14 cellular contexts compared by ENCODE assay signal in genomic region chr10:72175166-72175565, GRCh38. TPM values are rescaled to one million over a fixed set of nuclear protein-coding genes. Genes with fewer than 3 reads are reported as not detected.
DNase-seq lines count a peak whose midpoint lies in the region; ATAC-seq and TF ChIP-seq lines count a peak whose summit lies in the region.
"Had no signal": no experiment of that assay in that cellular context is flagged by ENCODE, and none has a peak within 500 bp of the region (broad histone marks: within the 10 kb centered on the region; RNA-seq: fewer than 3 reads in every experiment).

No MANE protein-coding gene starts in this region.

- peak overlapping the region; percentile 33 for H3K27ac ChIP-seq in ACC112 (ENCODE audit: low read depth, low read length)
- peak overlapping the region; percentile 57 for H3K27ac ChIP-seq in GM23248
- H3K27ac ChIP-seq in SK-N-MC, result peak overlapping the region; percentile 21; the same call in 1 of the 2 replicates
- H3K27ac ChIP-seq in CD8-positive, alpha-beta memory T cell (ENCODE audit: low read depth, low read length), result no peak overlapping the region
- H3K27ac ChIP-seq: BLaER1, pancreas had no signal

- H3K36me3 Mint-ChIP-seq in CD8-positive, alpha-beta memory T cell, result peaks cover 0 to 26% (median 9%) of the 10 kb centered on the region in 3 donors

- H3K27ac Mint-ChIP-seq in CD8-positive, alpha-beta memory T cell, result no peak overlapping the region

- no peak overlapping the region for H2AFZ ChIP-seq in ACC112 (ENCODE audit: low read length, unreplicated experiment)
- peak overlapping the region; percentile 25; the same call in 1 of the 2 replicates for H2AFZ ChIP-seq in GM23248

- H3K9me2 ChIP-seq in GM23248 (ENCODE audit: insufficient read depth), result no peaks in the 10 kb centered on the region

- no peak overlapping the region for H3K4me3 ChIP-seq in ACC112 (ENCODE audit: low read depth, low read length)
- H3K4me3 ChIP-seq in GM23248, result no peak overlapping the region
- H3K4me3 ChIP-seq in SK-N-MC, result no peak overlapping the region
- no peak overlapping the region for H3K4me3 ChIP-seq in fibroblast of pulmonary artery (replicated peaks; ENCODE audit: low read depth, low read length)
- H3K4me3 ChIP-seq in CD8-positive, alpha-beta memory T cell (ENCODE audit: low read length), result no peak overlapping the region
- H3K4me3 ChIP-seq: BLaER1, gastroesophageal sphincter, pancreas had no signal

- H3K4me1 ChIP-seq in ACC112 (ENCODE audit: control insufficient read depth, insufficient read depth, low read length, unreplicated experiment) (peaks cover 45% of the 10 kb centered on the region), GM23248 (ENCODE audit: insufficient read depth) (peaks cover 41% of the 10 kb centered on the region)
- H3K4me1 ChIP-seq in CD8-positive, alpha-beta memory T cell (ENCODE audit: insufficient read depth, low read length), result no peaks in the 10 kb centered on the region
- H3K4me1 ChIP-seq: pancreas had no signal

- POLR2A ChIA-PET in CD8-positive, alpha-beta memory T cell (lab: Charles Lee), result no interaction called here

- H3K9me3 ChIP-seq in GM23248 (ENCODE audit: low read depth), result no peaks in the 10 kb centered on the region
- no peaks in the 10 kb centered on the region for H3K9me3 ChIP-seq in SK-N-MC (ENCODE audit: low read depth, low read length)
- no peaks in the 10 kb centered on the region for H3K9me3 ChIP-seq in CD8-positive, alpha-beta memory T cell (ENCODE audit: low read length)
- H3K9me3 ChIP-seq: BLaER1, gastroesophageal sphincter, pancreas had no signal

- H3K27me3 Mint-ChIP-seq in CD8-positive, alpha-beta memory T cell, result no peaks in the 10 kb centered on the region

- ATAC-seq in GM21619 (IDR thresholded peaks at IDR 0.05; ENCODE audit: unreplicated experiment) (no peak), GM19463 (IDR thresholded peaks at IDR 0.05; ENCODE audit: unreplicated experiment) (no peak)
- ATAC-seq: gastroesophageal sphincter had no signal

- DNase-seq in GM23248 (peak; percentile 77), SK-N-MC (ENCODE audit: low read depth, low spot score) (no peak), fibroblast of pulmonary artery (ENCODE audit: low read depth) (peak; percentile 58)
- no peak for DNase-seq in CD8-positive, alpha-beta memory T cell
- no peak for DNase-seq in stimulated activated CD4-positive, alpha-beta T cell treated with anti-CD3 and anti-CD28 coated beads, Interleukin-2, amount 100 ng/mL, for 24 hours
- DNase-seq: aorta; pancreas; stimulated activated CD4-positive, alpha-beta T cell treated with anti-CD3 and anti-CD28 coated beads, Interleukin-4, amount 100 ng/mL, for 24 hours; substantia nigra had no signal

- H3K27me3 ChIP-seq in ACC112 (ENCODE audit: insufficient read depth, low read length) (no peaks in the 10 kb centered on the region), GM23248 (replicated peaks; ENCODE audit: insufficient read depth) (no peaks in the 10 kb centered on the region)
- H3K27me3 ChIP-seq in CD8-positive, alpha-beta memory T cell (ENCODE audit: insufficient read depth, low read length, poor library complexity, severe bottlenecking), result no peaks in the 10 kb centered on the region
- H3K27me3 ChIP-seq: BLaER1, gastroesophageal sphincter, pancreas had no signal

- WGBS in GM23248 (ENCODE audit: low coverage in 1 of 2, low lambda C conversion rate in 2 of 2, missing lambda C conversion rate in 2 of 2), 2 experiments, result 0 to 4% methylated on average over 1 of the region's 1 CpG

- H3K4me2 ChIP-seq in GM23248 (ENCODE audit: unreplicated experiment), result peak overlapping the region; percentile 57
- H3K4me2 ChIP-seq: BLaER1 had no signal

- no peaks in the 10 kb centered on the region for H4K20me1 ChIP-seq in GM23248 (ENCODE audit: insufficient read depth)
- H4K20me1 ChIP-seq: BLaER1 had no signal

- peaks cover 0 to 3% (median 0%) of the 10 kb centered on the region in 3 donors for H3K4me1 Mint-ChIP-seq in CD8-positive, alpha-beta memory T cell

- CTCF ChIA-PET in CD8-positive, alpha-beta memory T cell (lab: Charles Lee), result no interaction called here

- H3K9me3 Mint-ChIP-seq in CD8-positive, alpha-beta memory T cell, result no peaks in the 10 kb centered on the region

- in situ Hi-C loops in GM23248 (cut with MboI), result no loop called here

- no peak overlapping the region for H3K4me3 Mint-ChIP-seq in CD8-positive, alpha-beta memory T cell

- TF ChIP-seq CTCF in fibroblast of pulmonary artery (IDR thresholded peaks at IDR 0.05; ENCODE audit: low read length, missing control alignments), result no peak

- H3K36me3 ChIP-seq in ACC112 (ENCODE audit: insufficient read depth, low read length) (peaks cover 7% of the 10 kb centered on the region), GM23248 (ENCODE audit: low read depth) (0 out of 2 replicates have a peak, but pooled peaks cover 3% of the 10 kb centered on the region), SK-N-MC (ENCODE audit: insufficient read depth, low read length) (no peaks in the 10 kb centered on the region)
- H3K36me3 ChIP-seq in CD8-positive, alpha-beta memory T cell (ENCODE audit: insufficient read depth, low read length), result no peaks in the 10 kb centered on the region

- peaks cover 51% of the 10 kb centered on the region for H3F3A ChIP-seq in GM23248 (ENCODE audit: insufficient read depth)

- no peaks in the 10 kb centered on the region for H3K79me2 ChIP-seq in ACC112 (ENCODE audit: control insufficient read depth, insufficient read depth, low read length, unreplicated experiment)
- no peaks in the 10 kb centered on the region for H3K79me2 ChIP-seq in GM23248 (ENCODE audit: insufficient read depth)

- H3K9ac ChIP-seq in GM23248, result peak overlapping the region; percentile 15; the same call in 1 of the 2 replicates
- H3K9ac ChIP-seq in SK-N-MC (ENCODE audit: insufficient read length), result no peak overlapping the region
- H3K9ac ChIP-seq: BLaER1 had no signal

RNA-seq across cellular contexts. Expression of gene ANAPC16, which starts 40.6 kb away (rescaled TPM):
- 61.1 and 69.6 TPM in 2 replicates for total RNA-seq in GM23248 (2014; rRNA removed; shearing (Covaris generic))
- polyA plus RNA-seq in GM23248 (2016; fragmentation: Nextera tagmentation; extraction: Ambion mirVana), result 97.9 and 101 TPM in 2 replicates
- total RNA-seq in CD8-positive, alpha-beta memory T cell, result 10 to 100 TPM; 68.1 to 78.3 TPM
- 329 TPM for polyA plus RNA-seq in CD8-positive, alpha-beta memory T cell

RNA-seq across cellular contexts. Expression of gene ASCC1, which starts 40.9 kb away (rescaled TPM):
- 21.5 and 25.2 TPM in 2 replicates for total RNA-seq in GM23248 (2014; rRNA removed; shearing (Covaris generic))
- 26.6 and 30.0 TPM in 2 replicates for polyA plus RNA-seq in GM23248 (2016; fragmentation: Nextera tagmentation; extraction: Ambion mirVana)
- 10 to 100 TPM; 36.3 to 43.2 TPM for total RNA-seq in CD8-positive, alpha-beta memory T cell
- 19.1 TPM for polyA plus RNA-seq in CD8-positive, alpha-beta memory T cell

Comparison
In these comparisons a context has a peak if more than half of its experiments do, and no peak if none do; other contexts are left out.
1. DNase-seq: peak in GM23248 (single experiment) and fibroblast of pulmonary artery (single experiment); none in SK-N-MC (single experiment), CD8-positive, alpha-beta memory T cell (0 of 5) and stimulated activated CD4-positive, alpha-beta T cell treated with anti-CD3 and anti-CD28 coated beads, Interleukin-2, amount 100 ng/mL, for 24 hours (0 of 2).